1 cellular context compared by ENCODE assay signal in genomic region chr12:132886529-132887477, GRCh38.
TF ChIP-seq lines count a peak whose summit lies in the region.

No MANE protein-coding gene starts in this region.

TF ChIP-seq in HepG2, 621 proteins besides CTCF, POLR2A, EP300 and RAD21 (continued from another document):
- TF ChIP-seq ZNF407 (CRISPR knock-in tag; IDR thresholded peaks at IDR 0.05; ENCODE audit: not compliant biosample characterization) (no peak), ARID5B (CRISPR knock-in tag; IDR thresholded peaks at IDR 0.05) (no peak), ZFP90 (CRISPR knock-in tag; IDR thresholded peaks at IDR 0.05; ENCODE audit: borderline replicate concordance) (peak; percentile 95), SUZ12 (IDR thresholded peaks at IDR 0.05; ENCODE audit: low read depth, low read length) (no peak), HNF4A (CRISPR knock-in tag; IDR thresholded peaks at IDR 0.05) (no peak), IKZF5 (CRISPR knock-in tag; IDR thresholded peaks at IDR 0.05) (0 out of 2 replicates have a peak, but pooled peaks have one; percentile 0), CBX5 (CRISPR knock-in tag; IDR thresholded peaks at IDR 0.05; ENCODE audit: borderline replicate concordance) (no peak)
